In the genomic region with DNA sequence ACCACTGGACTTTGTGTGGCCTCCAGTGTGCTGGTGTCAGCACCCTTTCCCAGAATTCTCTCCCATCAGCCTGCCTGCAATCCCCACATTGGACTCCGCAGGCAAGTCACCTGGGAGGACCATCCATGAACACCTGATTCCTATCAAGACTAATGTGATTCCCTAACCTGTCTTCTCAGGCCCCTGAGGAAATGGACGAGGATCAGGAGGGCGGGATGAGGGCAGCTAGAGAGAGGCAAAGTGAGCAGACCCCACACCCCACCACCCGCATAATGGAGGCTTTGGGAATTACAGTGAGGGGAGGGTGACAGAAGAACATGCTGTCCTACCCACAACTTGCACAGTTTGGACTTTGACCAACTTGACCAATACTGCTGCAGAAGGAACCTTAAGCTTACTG, we compare ENCODE assay signal across 32 cellular contexts.
"Had no signal": no experiment of that assay in that cellular context is flagged by ENCODE, and none has a peak within 500 bp of the region (broad histone marks: within the 10 kb centered on the region; RNA-seq: fewer than 3 reads in every experiment).

No MANE protein-coding gene starts in this region.

- H3K4me1 ChIP-seq: adrenal gland, ascending aorta, body of pancreas, breast epithelium had no signal

- H3K9me3 ChIP-seq: adrenal gland, ascending aorta, body of pancreas, breast epithelium had no signal

- H3K27ac ChIP-seq: adrenal gland, ascending aorta, body of pancreas, brain microvascular endothelial cell, breast epithelium, cardiac muscle cell had no signal

- H3K27me3 ChIP-seq: ascending aorta, body of pancreas, brain microvascular endothelial cell, cardiac muscle cell had no signal

- FAIRE-seq: astrocyte had no signal

- ATAC-seq: activated naive CD4-positive, alpha-beta T cell treated with anti-CD3 and anti-CD28 coated beads, Interleukin-2, amount 50 U/mL, for 72 hours; activated naive CD8-positive, alpha-beta T cell treated with anti-CD3 and anti-CD28 coated beads, Interleukin-2, amount 50 U/mL, for 24 hours; activated T-cell treated with anti-CD3 and anti-CD28 coated beads, Interleukin-2, amount 50 U/mL, for 4 hours; activated T-cell treated with anti-CD3 and anti-CD28 coated beads, Interleukin-2, amount 50 U/mL, for 72 hours; activated T-helper 17 cell treated with anti-CD3 and anti-CD28 coated beads, Interleukin-2, amount 50 U/mL, for 72 hours; body of pancreas had no signal

- H3K36me3 ChIP-seq: adrenal gland, ascending aorta, brain microvascular endothelial cell, breast epithelium, cardiac muscle cell had no signal

- H3K4me3 ChIP-seq: adrenal gland, ascending aorta, body of pancreas, breast epithelium, cardiac muscle cell had no signal

- DNase-seq: activated effector memory CD4-positive, alpha-beta T cell treated with anti-CD3 and anti-CD28 coated beads, Interleukin-2, amount 50 U/mL, for 16 hours; activated effector memory CD4-positive, alpha-beta T cell treated with Interleukin-2 at 50 U/mL for 16 hours; activated gamma-delta T cell; activated gamma-delta T cell treated with Interleukin-2 at 50 U/mL for 16 hours; activated naive CD4-positive, alpha-beta T cell; activated naive CD4-positive, alpha-beta T cell treated with anti-CD3 and anti-CD28 coated beads for 36 hours; activated naive CD4-positive, alpha-beta T cell treated with anti-CD3 and anti-CD28 coated beads, Interleukin-2, amount 10 ng/mL, durations not matched to agents 7 days and 5 days; activated naive CD4-positive, alpha-beta T cell treated with anti-CD3 and anti-CD28 coated beads, Interleukin-2, amount 50 U/mL, for 16 hours; activated naive CD4-positive, alpha-beta T cell treated with Interleukin-2 at 50 U/mL for 16 hours; activated naive CD8-positive, alpha-beta T cell treated with anti-CD3 and anti-CD28 coated beads for 36 hours; activated naive CD8-positive, alpha-beta T cell treated with anti-CD3 and anti-CD28 coated beads, Interleukin-2, amount 10 ng/mL, durations not matched to agents 7 days and 5 days; activated naive CD8-positive, alpha-beta T cell treated with anti-CD3 and anti-CD28 coated beads, Interleukin-2, amount 50 U/mL, for 24 hours; activated T-cell treated with anti-CD3 and anti-CD28 coated beads, Interleukin-2, amount 50 U/mL, for 1 hour; activated T-cell treated with anti-CD3 and anti-CD28 coated beads, Interleukin-2, amount 50 U/mL, for 24 hours; activated T-cell treated with anti-CD3 and anti-CD28 coated beads, Interleukin-2, amount 50 U/mL, for 4 hours; activated T-cell treated with anti-CD3 and anti-CD28 coated beads, Interleukin-2, amount 50 U/mL, for 48 hours; activated T-cell treated with anti-CD3 and anti-CD28 coated beads, Interleukin-2, amount 50 U/mL, for 72 hours; adrenal gland; amniotic stem cell; amygdala; anterior cingulate cortex; aorta; body of pancreas; brain microvascular endothelial cell; central memory CD4-positive, alpha-beta T cell; cerebellar nuclear complex had no signal
